12 cellular contexts compared by ENCODE assay signal in genomic region chr3:146156060-146156459, GRCh38. TPM values are rescaled to one million over a fixed set of nuclear protein-coding genes. Genes with fewer than 3 reads are reported as not detected.
DNase-seq lines count a peak whose midpoint lies in the region; ATAC-seq, FAIRE-seq and TF ChIP-seq lines count a peak whose summit lies in the region.
"Had no signal": no experiment of that assay in that cellular context is flagged by ENCODE, and none has a peak within 500 bp of the region (broad histone marks: within the 10 kb centered on the region; RNA-seq: fewer than 3 reads in every experiment).

No MANE protein-coding gene starts in this region.

- POLR2A ChIA-PET in PC-3 (lab: Charles Lee; ENCODE audit: unreplicated experiment), result no interaction called here
- POLR2A ChIA-PET in activated CD8-positive, alpha-beta T cell treated with anti-CD3 and anti-CD28 coated beads, Interleukin-2, amount 10 ng/mL, durations not matched to agents 7 days and 5 days (lab: Charles Lee), result no interaction called here

- no peak for ATAC-seq in PC-3
- no peak for ATAC-seq in activated CD8-positive, alpha-beta T cell treated with anti-CD3 and anti-CD28 coated beads, Interleukin-2, amount 10 ng/mL, durations not matched to agents 7 days and 5 days
- ATAC-seq: activated T-cell treated with anti-CD3 and anti-CD28 coated beads, Interleukin-2, amount 50 U/mL, for 4 hours; effector memory CD8-positive, alpha-beta T cell had no signal

- no peak overlapping the region for H3K9ac ChIP-seq in PC-3 (ENCODE audit: low read length)

- FAIRE-seq in D721Med (lab: Jason Lieb, UNC), result no peak
- FAIRE-seq: GM12892 had no signal

- H3K9me3 Mint-ChIP-seq in activated CD8-positive, alpha-beta T cell treated with anti-CD3 and anti-CD28 coated beads, Interleukin-2, amount 10 ng/mL, durations not matched to agents 7 days and 5 days (ENCODE audit: insufficient read depth), result no peaks in the 10 kb centered on the region
- H3K9me3 Mint-ChIP-seq: activated T-cell treated with anti-CD3 and anti-CD28 coated beads, Interleukin-2, amount 50 U/mL, for 4 hours; effector memory CD8-positive, alpha-beta T cell had no signal

- TF ChIP-seq CTCF in AG10803 (conservative IDR thresholded peaks at IDR 0.05; ENCODE audit: low read length) (no peak), PC-3 (conservative IDR thresholded peaks at IDR 0.05; ENCODE audit: low read depth, low read length) (no peak), fibroblast of pulmonary artery (IDR thresholded peaks at IDR 0.05; ENCODE audit: low read length, missing control alignments) (no peak), ovary (IDR thresholded peaks at IDR 0.05) (no peak), BE2C (IDR thresholded peaks at IDR 0.05; ENCODE audit: low read depth, low read length) (no peak), D721Med (IDR thresholded peaks at IDR 0.05; ENCODE audit: insufficient read depth, missing control alignments) (no peak)

- H3K4me2 ChIP-seq in PC-3 (ENCODE audit: low read length), result peak overlapping the region; percentile 97

- H3K36me3 Mint-ChIP-seq in activated CD8-positive, alpha-beta T cell treated with anti-CD3 and anti-CD28 coated beads, Interleukin-2, amount 10 ng/mL, durations not matched to agents 7 days and 5 days (ENCODE audit: low read depth), result no peaks in the 10 kb centered on the region

- no TSS peak for BruUV-seq in PC-3 (replicated peaks; lab: Mats Ljungman, UMichigan)

- H3K27me3 Mint-ChIP-seq in activated CD8-positive, alpha-beta T cell treated with anti-CD3 and anti-CD28 coated beads, Interleukin-2, amount 10 ng/mL, durations not matched to agents 7 days and 5 days (ENCODE audit: low read depth), result peaks cover 27% of the 10 kb centered on the region

- peaks cover 62% of the 10 kb centered on the region for H4K20me1 ChIP-seq in PC-3 (ENCODE audit: low read length)

- peaks cover 100% of the 10 kb centered on the region for H3K79me2 ChIP-seq in PC-3 (ENCODE audit: low read length)

- intact Hi-C loops in PC-3 (cut with micrococcal nuclease) (no loop called here), ovary (cut with DNase I) (no loop called here)

- H3K4me3 Mint-ChIP-seq in activated CD8-positive, alpha-beta T cell treated with anti-CD3 and anti-CD28 coated beads, Interleukin-2, amount 10 ng/mL, durations not matched to agents 7 days and 5 days, result no peak overlapping the region
- H3K4me3 Mint-ChIP-seq: activated T-cell treated with anti-CD3 and anti-CD28 coated beads, Interleukin-2, amount 50 U/mL, for 4 hours; effector memory CD8-positive, alpha-beta T cell had no signal

- H3K9me2 ChIP-seq in PC-3 (replicated peaks; ENCODE audit: low read length), result no peaks in the 10 kb centered on the region

- H3K27ac ChIP-seq in PC-3 (ENCODE audit: low read length) (no peak overlapping the region), ovary (peak overlapping the region; percentile 15 to 74)
- H3K27ac ChIP-seq: C4-2B had no signal

- peaks cover 9% of the 10 kb centered on the region for H3K4me1 Mint-ChIP-seq in activated CD8-positive, alpha-beta T cell treated with anti-CD3 and anti-CD28 coated beads, Interleukin-2, amount 10 ng/mL, durations not matched to agents 7 days and 5 days (ENCODE audit: low read depth)

- H3K27me3 ChIP-seq in PC-3 (ENCODE audit: low read length), result no peaks in the 10 kb centered on the region
- H3K27me3 ChIP-seq in ovary, result no peaks in the 10 kb centered on the region
- H3K27me3 ChIP-seq in BE2C, result peaks cover 34% of the 10 kb centered on the region

- H3K4me1 ChIP-seq in PC-3 (ENCODE audit: insufficient read depth, low read length) (peaks cover 32% of the 10 kb centered on the region), ovary (ENCODE audit: insufficient read depth) (peaks cover 5% of the 10 kb centered on the region), BE2C (no peaks in the 10 kb centered on the region)

- CTCF ChIA-PET in PC-3 (lab: Charles Lee), result interaction anchor here (0.6 to 0.7 kb wide), 2 partner anchors 31 to 85 kb away, joined by 4 to 5 read pairs; no protein-coding TSS in a partner anchor
- CTCF ChIA-PET in activated CD8-positive, alpha-beta T cell treated with anti-CD3 and anti-CD28 coated beads, Interleukin-2, amount 10 ng/mL, durations not matched to agents 7 days and 5 days (lab: Charles Lee), result interaction anchor here (1.0 kb wide), 1 partner anchor 91 kb away, joined by 3 read pairs; no protein-coding TSS in a partner anchor

- TF ChIP-seq EP300 in ovary (IDR thresholded peaks at IDR 0.05), result no peak

- DNase-seq in AG10803 (ENCODE audit: low read depth), result peak; percentile 67
- DNase-seq in PC-3, result no peak
- no peak for DNase-seq in fibroblast of pulmonary artery (ENCODE audit: low read depth)
- DNase-seq in ovary, result peak in 2 of 5 donors; percentile 35 to 43
- DNase-seq in SKM-1 (lab: John Stamatoyannopoulos, UW; ENCODE audit: unreplicated experiment), result no peak
- DNase-seq in activated CD8-positive, alpha-beta T cell treated with anti-CD3 and anti-CD28 coated beads, Interleukin-2, amount 10 ng/mL, durations not matched to agents 7 days and 5 days, result no peak
- no peak for DNase-seq in BE2C
- DNase-seq in D721Med (ENCODE audit: insufficient read length, low spot score), result no peak
- DNase-seq: activated T-cell treated with anti-CD3 and anti-CD28 coated beads, Interleukin-2, amount 50 U/mL, for 4 hours; effector memory CD8-positive, alpha-beta T cell had no signal

- 1 to 10% (median 8%) methylated on average over 4 of the region's 4 CpGs for WGBS in ovary, 3 donors

- no peak overlapping the region for H2AFZ ChIP-seq in PC-3 (ENCODE audit: low read length)

- no peaks in the 10 kb centered on the region for H3F3A ChIP-seq in PC-3 (ENCODE audit: low read length, unreplicated experiment)

- H3K9me3 ChIP-seq in PC-3 (ENCODE audit: low read length) (no peaks in the 10 kb centered on the region), ovary (no peaks in the 10 kb centered on the region), BE2C (no peaks in the 10 kb centered on the region)

- H3K4me3 ChIP-seq in AG10803 (ENCODE audit: low read length) (peak overlapping the region; percentile 29), PC-3 (ENCODE audit: low read length) (peak overlapping the region; percentile 79; the same call in 1 of the 2 replicates), fibroblast of pulmonary artery (replicated peaks; ENCODE audit: low read depth, low read length) (peak overlapping the region; percentile 67), ovary (peak overlapping the region; percentile 32), BE2C (ENCODE audit: low read depth, low read length) (no peak overlapping the region)

- H3K36me3 ChIP-seq in PC-3 (ENCODE audit: low read depth, low read length) (peaks cover 15% of the 10 kb centered on the region; the same call in 1 of the 2 replicates), ovary (no peaks in the 10 kb centered on the region), BE2C (no peaks in the 10 kb centered on the region)

- no peak for TF ChIP-seq POLR2A in ovary (IDR thresholded peaks at IDR 0.05)

- H3K27ac Mint-ChIP-seq in activated CD8-positive, alpha-beta T cell treated with anti-CD3 and anti-CD28 coated beads, Interleukin-2, amount 10 ng/mL, durations not matched to agents 7 days and 5 days, result no peak overlapping the region
- H3K27ac Mint-ChIP-seq: effector memory CD8-positive, alpha-beta T cell had no signal

RNA-seq across cellular contexts. Expression of gene PLOD2, which starts 4.9 kb away (rescaled TPM):
- total RNA-seq in PC-3 (2014; rRNA removed) (76.1 and 84.8 TPM in 2 replicates), ovary (10 to 100 TPM; 32.7 to 65.4 (median 41.3) TPM)
- 10 to 100 TPM; 29.6 to 39.6 TPM for polyA plus RNA-seq in ovary
- under 1 TPM in 1 of 2 experiments, not detected in 1; 0.40 TPM for total RNA-seq in activated CD8-positive, alpha-beta T cell treated with anti-CD3 and anti-CD28 coated beads, Interleukin-2, amount 10 ng/mL, durations not matched to agents 7 days and 5 days
- 1.3 TPM for polyA plus RNA-seq in BE2C (2012; ENCODE audit: insufficient read depth, insufficient read length, low read depth)

Comparison
In these comparisons a context has a peak if more than half of its experiments do, and no peak if none do; other contexts are left out.
1. RNA of gene PLOD2, which starts 4.9 kb away (total RNA-seq): 76.1 to 84.8 TPM in PC-3 and 32.7 to 65.4 TPM in ovary; 0.40 TPM in activated CD8-positive, alpha-beta T cell treated with anti-CD3 and anti-CD28 coated beads, Interleukin-2, amount 10 ng/mL, durations not matched to agents 7 days and 5 days; every median in the first group is over 10 times any median in the second.